In the genomic region with DNA sequence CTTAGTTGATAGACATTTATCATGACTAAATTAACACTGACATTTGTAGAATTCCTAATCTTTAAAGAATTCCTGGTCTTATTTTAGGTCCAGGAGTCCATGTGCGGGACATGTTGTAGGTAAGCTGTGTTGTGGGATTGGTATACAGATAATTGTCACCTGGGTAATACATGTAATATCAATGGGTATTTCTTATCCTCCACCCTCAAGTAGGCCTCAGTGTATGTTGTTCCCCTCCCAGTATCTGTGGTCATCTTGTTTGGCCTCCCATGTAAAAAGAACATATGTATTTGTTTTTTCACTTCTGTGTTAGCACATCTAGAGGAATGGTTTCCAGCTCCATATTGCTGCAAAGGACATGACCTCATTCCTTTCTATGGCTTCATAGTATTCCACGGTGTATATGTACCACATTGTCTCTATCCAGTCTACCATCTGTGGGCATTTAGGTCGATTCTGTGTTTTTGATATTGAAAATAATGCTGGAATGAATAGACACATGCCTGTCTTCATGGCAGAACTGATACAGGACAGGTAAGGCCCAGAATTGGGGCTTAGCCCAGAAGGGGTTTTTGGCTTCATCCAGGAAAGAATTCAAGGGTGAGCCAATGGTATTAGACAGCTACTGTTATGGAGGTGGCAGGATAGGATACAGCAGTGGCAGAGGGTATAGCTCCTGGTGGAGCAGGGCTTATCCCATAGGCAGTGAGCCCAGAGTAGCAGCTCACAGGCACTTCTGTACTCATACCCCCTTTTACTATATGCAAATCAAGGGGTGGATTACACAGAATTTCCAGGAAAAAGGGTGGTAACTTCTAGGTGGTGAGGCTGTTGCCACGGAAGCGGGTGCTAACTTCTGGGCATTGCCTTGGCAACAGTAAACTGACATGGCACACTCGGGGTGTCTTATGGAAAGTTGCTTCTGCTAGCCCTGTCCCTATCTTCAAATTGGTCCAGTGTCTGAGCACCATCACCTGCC, we compare ENCODE assay signal across 19 cellular contexts.
A peak's percentile ranks its signal among the peaks of the same experiment; 100 is the strongest.
DNase-seq lines count a peak whose midpoint lies in the region; ATAC-seq lines count a peak whose summit lies in the region.
"Had no signal": no experiment of that assay in that cellular context is flagged by ENCODE, and none has a peak within 500 bp of the region (broad histone marks: within the 10 kb centered on the region; RNA-seq: fewer than 3 reads in every experiment).

No MANE protein-coding gene starts in this region.

- peak overlapping the region; percentile 75 for H3K27ac ChIP-seq in SJCRH30
- H3K27ac ChIP-seq: psoas muscle had no signal

- POLR2A ChIA-PET in activated naive CD8-positive, alpha-beta T cell treated with anti-CD3 and anti-CD28 coated beads, Interleukin-2, amount 10 ng/mL, durations not matched to agents 7 days and 5 days (lab: Charles Lee) = interaction anchor here (0.9 to 2.7 kb wide), 3 partner anchors 65 to 233 kb away, joined by 3 to 26 read pairs (median 3); a partner anchor contains a TSS

- DNase-seq in activated naive CD4-positive, alpha-beta T cell treated with anti-CD3 and anti-CD28 coated beads, Interleukin-2, amount 10 ng/mL, durations not matched to agents 7 days and 5 days = peak; percentile 26
- no peak for DNase-seq in activated naive CD4-positive, alpha-beta T cell treated with anti-CD3 and anti-CD28 coated beads, Interleukin-2, amount 50 U/mL, for 72 hours (ENCODE audit: low spot score in 2 of 2)
- DNase-seq in SJCRH30 (no peak), NCI-H774 (lab: John Stamatoyannopoulos, UW) (no peak), NCI-H2227 treated with DMSO at 0.1 percent for 48 hours (lab: John Stamatoyannopoulos, UW) (no peak)
- no peak for DNase-seq in activated naive CD8-positive, alpha-beta T cell treated with anti-CD3 and anti-CD28 coated beads, Interleukin-2, amount 10 ng/mL, durations not matched to agents 7 days and 5 days
- DNase-seq in effector CD4-positive, alpha-beta T cell = no peak
- DNase-seq: activated naive CD4-positive, alpha-beta T cell treated with anti-CD3 and anti-CD28 coated beads, Interleukin-2, amount 50 U/mL, for 16 hours; effector memory CD4-positive, alpha-beta T cell; left colon; NCI-H1048; NCI-H2107; NCI-H526; nephron progenitor cell; psoas muscle; SW 1271 had no signal

- no peaks in the 10 kb centered on the region for H3K36me3 ChIP-seq in SJCRH30

- H3K9me3 Mint-ChIP-seq in activated naive CD4-positive, alpha-beta T cell treated with anti-CD3 and anti-CD28 coated beads, Interleukin-2, amount 10 ng/mL, durations not matched to agents 7 days and 5 days = peaks cover 17% of the 10 kb centered on the region
- H3K9me3 Mint-ChIP-seq in activated naive CD4-positive, alpha-beta T cell treated with anti-CD3 and anti-CD28 coated beads, Interleukin-2, amount 50 U/mL, for 72 hours = peaks cover 0 to 24% of the 10 kb centered on the region in 2 donors
- peaks cover 10% of the 10 kb centered on the region for H3K9me3 Mint-ChIP-seq in activated naive CD8-positive, alpha-beta T cell treated with anti-CD3 and anti-CD28 coated beads, Interleukin-2, amount 10 ng/mL, durations not matched to agents 7 days and 5 days
- H3K9me3 Mint-ChIP-seq: nephron progenitor cell had no signal

- no peak overlapping the region for H3K4me3 ChIP-seq in SJCRH30
- H3K4me3 ChIP-seq: psoas muscle, skin epidermis had no signal

- no peaks in the 10 kb centered on the region for H3K27me3 ChIP-seq in SJCRH30

- no peak overlapping the region for H3K4me3 Mint-ChIP-seq in activated naive CD4-positive, alpha-beta T cell treated with anti-CD3 and anti-CD28 coated beads, Interleukin-2, amount 10 ng/mL, durations not matched to agents 7 days and 5 days
- peak overlapping the region; percentile 51 for H3K4me3 Mint-ChIP-seq in activated naive CD8-positive, alpha-beta T cell treated with anti-CD3 and anti-CD28 coated beads, Interleukin-2, amount 10 ng/mL, durations not matched to agents 7 days and 5 days
- H3K4me3 Mint-ChIP-seq: nephron progenitor cell, WTC11 had no signal

- CTCF ChIA-PET in activated naive CD4-positive, alpha-beta T cell treated with anti-CD3 and anti-CD28 coated beads, Interleukin-2, amount 10 ng/mL, durations not matched to agents 7 days and 5 days (lab: Charles Lee) = interaction anchor here (1.9 to 3.1 kb wide), 3 partner anchors 10 to 23 kb away, joined by 9 to 32 read pairs (median 23); no protein-coding TSS in a partner anchor

- peaks cover 12% of the 10 kb centered on the region for H3K36me3 Mint-ChIP-seq in activated naive CD4-positive, alpha-beta T cell treated with anti-CD3 and anti-CD28 coated beads, Interleukin-2, amount 10 ng/mL, durations not matched to agents 7 days and 5 days
- H3K36me3 Mint-ChIP-seq in activated naive CD4-positive, alpha-beta T cell treated with anti-CD3 and anti-CD28 coated beads, Interleukin-2, amount 50 U/mL, for 72 hours = peaks cover 0 to 15% of the 10 kb centered on the region in 2 donors
- peaks cover 20% of the 10 kb centered on the region for H3K36me3 Mint-ChIP-seq in activated naive CD8-positive, alpha-beta T cell treated with anti-CD3 and anti-CD28 coated beads, Interleukin-2, amount 10 ng/mL, durations not matched to agents 7 days and 5 days
- H3K36me3 Mint-ChIP-seq: WTC11 had no signal

- peaks cover 47% of the 10 kb centered on the region for H3K4me1 Mint-ChIP-seq in activated naive CD4-positive, alpha-beta T cell treated with anti-CD3 and anti-CD28 coated beads, Interleukin-2, amount 10 ng/mL, durations not matched to agents 7 days and 5 days
- H3K4me1 Mint-ChIP-seq in activated naive CD8-positive, alpha-beta T cell treated with anti-CD3 and anti-CD28 coated beads, Interleukin-2, amount 10 ng/mL, durations not matched to agents 7 days and 5 days = peaks cover 56% of the 10 kb centered on the region
- H3K4me1 Mint-ChIP-seq: nephron progenitor cell, WTC11 had no signal

- peaks cover 47% of the 10 kb centered on the region for H3K4me1 ChIP-seq in SJCRH30
- H3K4me1 ChIP-seq: psoas muscle had no signal

- ATAC-seq in activated naive CD4-positive, alpha-beta T cell treated with anti-CD3 and anti-CD28 coated beads, Interleukin-2, amount 50 U/mL, for 72 hours = no peak
- peak; percentile 29 for ATAC-seq in activated naive CD8-positive, alpha-beta T cell treated with anti-CD3 and anti-CD28 coated beads, Interleukin-2, amount 10 ng/mL, durations not matched to agents 7 days and 5 days (ENCODE audit: low read depth)
- ATAC-seq: Right ventricle myocardium inferior, WTC11 had no signal

- H3K27ac Mint-ChIP-seq in activated naive CD4-positive, alpha-beta T cell treated with anti-CD3 and anti-CD28 coated beads, Interleukin-2, amount 10 ng/mL, durations not matched to agents 7 days and 5 days = peak overlapping the region; percentile 30
- no peak overlapping the region for H3K27ac Mint-ChIP-seq in activated naive CD4-positive, alpha-beta T cell treated with anti-CD3 and anti-CD28 coated beads, Interleukin-2, amount 50 U/mL, for 72 hours
- peak overlapping the region; percentile 93 for H3K27ac Mint-ChIP-seq in activated naive CD8-positive, alpha-beta T cell treated with anti-CD3 and anti-CD28 coated beads, Interleukin-2, amount 10 ng/mL, durations not matched to agents 7 days and 5 days
- H3K27ac Mint-ChIP-seq: nephron progenitor cell, WTC11 had no signal

- no peaks in the 10 kb centered on the region for H3K9me3 ChIP-seq in SJCRH30 (replicated peaks)
- H3K9me3 ChIP-seq: psoas muscle had no signal

- H3K27me3 Mint-ChIP-seq in activated naive CD4-positive, alpha-beta T cell treated with anti-CD3 and anti-CD28 coated beads, Interleukin-2, amount 10 ng/mL, durations not matched to agents 7 days and 5 days = peaks cover 3% of the 10 kb centered on the region
- no peaks in the 10 kb centered on the region for H3K27me3 Mint-ChIP-seq in activated naive CD8-positive, alpha-beta T cell treated with anti-CD3 and anti-CD28 coated beads, Interleukin-2, amount 10 ng/mL, durations not matched to agents 7 days and 5 days

Comparison
In these comparisons a context has a peak if more than half of its experiments do, and no peak if none do; other contexts are left out.
1. H3K27ac Mint-ChIP-seq: peak in activated naive CD4-positive, alpha-beta T cell treated with anti-CD3 and anti-CD28 coated beads, Interleukin-2, amount 10 ng/mL, durations not matched to agents 7 days and 5 days (single experiment) and activated naive CD8-positive, alpha-beta T cell treated with anti-CD3 and anti-CD28 coated beads, Interleukin-2, amount 10 ng/mL, durations not matched to agents 7 days and 5 days (single experiment); none in activated naive CD4-positive, alpha-beta T cell treated with anti-CD3 and anti-CD28 coated beads, Interleukin-2, amount 50 U/mL, for 72 hours (0 of 2).